ENCODE assay signal across 1 cellular context in the genomic region with DNA sequence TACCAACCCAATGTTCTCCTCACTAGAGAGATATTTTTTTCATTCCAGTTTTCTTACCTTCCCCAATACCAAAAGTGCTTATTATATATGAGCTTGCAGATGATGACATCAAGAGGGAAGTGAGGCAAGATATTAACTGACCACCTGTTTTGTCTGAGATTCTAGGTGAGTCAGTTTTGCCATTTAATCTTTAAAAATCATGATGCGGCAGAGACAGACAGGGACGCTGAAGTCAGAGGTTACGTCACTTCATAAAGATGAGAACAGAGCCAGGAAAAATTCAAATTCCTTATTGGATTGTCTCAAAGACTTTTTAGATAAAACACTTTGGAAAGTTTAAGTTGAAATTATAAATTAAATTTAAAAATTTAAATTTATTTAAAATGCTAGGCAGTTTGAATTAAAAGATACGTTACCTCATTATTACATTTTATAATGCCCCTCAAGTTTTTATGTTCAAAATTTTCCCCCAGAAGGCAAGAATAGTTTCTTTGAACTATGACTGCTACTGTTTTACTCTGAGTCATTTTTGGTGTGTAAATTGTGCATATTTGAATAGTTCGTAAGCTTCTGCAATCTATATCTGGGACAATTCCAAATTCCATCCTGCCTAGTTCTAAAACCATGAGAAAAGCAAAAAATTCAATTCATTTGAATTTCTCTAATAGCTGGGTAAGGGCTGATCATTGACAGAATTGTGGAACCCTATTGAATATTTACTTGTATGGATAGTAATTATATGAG.
TF ChIP-seq lines count a peak whose summit lies in the region.

No MANE protein-coding gene starts in this region.

TF ChIP-seq in GM23338, 12 proteins besides CTCF, POLR2A, EP300 and RAD21 (continued from another document):
- TF ChIP-seq CREB1 (CRISPR knock-in tag; IDR thresholded peaks at IDR 0.05; ENCODE audit: low read depth), result no peak
- TF ChIP-seq EZH2phosphoT487 (IDR thresholded peaks at IDR 0.05; ENCODE audit: unreplicated experiment), result no peak
- TF ChIP-seq STAT1 (IDR thresholded peaks at IDR 0.05; ENCODE audit: unreplicated experiment), result no peak
- TF ChIP-seq, protein P1, sequence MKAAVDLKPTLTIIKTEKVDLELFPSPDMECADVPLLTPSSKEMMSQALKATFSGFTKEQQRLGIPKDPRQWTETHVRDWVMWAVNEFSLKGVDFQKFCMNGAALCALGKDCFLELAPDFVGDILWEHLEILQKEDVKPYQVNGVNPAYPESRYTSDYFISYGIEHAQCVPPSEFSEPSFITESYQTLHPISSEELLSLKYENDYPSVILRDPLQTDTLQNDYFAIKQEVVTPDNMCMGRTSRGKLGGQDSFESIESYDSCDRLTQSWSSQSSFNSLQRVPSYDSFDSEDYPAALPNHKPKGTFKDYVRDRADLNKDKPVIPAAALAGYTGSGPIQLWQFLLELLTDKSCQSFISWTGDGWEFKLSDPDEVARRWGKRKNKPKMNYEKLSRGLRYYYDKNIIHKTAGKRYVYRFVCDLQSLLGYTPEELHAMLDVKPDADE (IDR thresholded peaks at IDR 0.05), result no peak
- no peak for TF ChIP-seq ZNF462 (CRISPR knock-in tag; IDR thresholded peaks at IDR 0.05)
- TF ChIP-seq JUNB (IDR thresholded peaks at IDR 0.05; ENCODE audit: unreplicated experiment), result no peak
- no peak for TF ChIP-seq ZNF331 (CRISPR knock-in tag; IDR thresholded peaks at IDR 0.05; ENCODE audit: low read depth)
- TF ChIP-seq ZNF114 (CRISPR knock-in tag; IDR thresholded peaks at IDR 0.05), result no peak
- no peak for TF ChIP-seq POLR2AphosphoS5 (IDR thresholded peaks at IDR 0.05; ENCODE audit: low read depth)
- no peak for TF ChIP-seq EZH2 (IDR thresholded peaks at IDR 0.05; ENCODE audit: low read depth, unreplicated experiment)
